Comparison of ENCODE assay signal across 20 cellular contexts in genomic region chr10:72588266-72588665, GRCh38.
"Had no signal": no experiment of that assay in that cellular context is flagged by ENCODE, and none has a peak within 500 bp of the region (broad histone marks: within the 10 kb centered on the region; RNA-seq: fewer than 3 reads in every experiment).

No MANE protein-coding gene starts in this region.

- H3K4me3 ChIP-seq: esophagus squamous epithelium, heart right ventricle, lower lobe of right lung, neural progenitor cell, upper lobe of left lung had no signal

- H3K9ac ChIP-seq: neural progenitor cell had no signal

- H3K9me3 ChIP-seq: esophagus squamous epithelium, lower lobe of right lung, upper lobe of left lung had no signal

- H3K4me1 ChIP-seq: esophagus squamous epithelium, heart right ventricle had no signal

- H2AFZ ChIP-seq: neural progenitor cell had no signal

- ATAC-seq: heart right ventricle; left lobe of liver; lower lobe of right lung; naive thymus-derived CD4-positive, alpha-beta T cell had no signal

- H3K36me3 ChIP-seq: esophagus squamous epithelium, heart right ventricle, lower lobe of right lung, neural progenitor cell, upper lobe of left lung had no signal

- H3K27me3 ChIP-seq: esophagus squamous epithelium, heart right ventricle, neural progenitor cell, upper lobe of left lung had no signal

- H3K4me3 Mint-ChIP-seq: naive thymus-derived CD4-positive, alpha-beta T cell; neural progenitor cell; T-helper 1 cell treated with Interleukin-12 subunit alpha and Interleukin-12 subunit beta and Interleukin-4 antibody, amounts not matched to agents 30 μg/mL and 1 μg/mL, for 36 hours had no signal

- H3K27ac ChIP-seq: esophagus squamous epithelium, heart right ventricle, lower lobe of right lung, neural progenitor cell, upper lobe of left lung had no signal

- FAIRE-seq: colon had no signal

- H3K4me2 ChIP-seq: neural progenitor cell had no signal

- DNase-seq: activated CD4-positive, alpha-beta T cell treated with anti-CD3 and anti-CD28 coated beads for 4 hours; activated CD4-positive, alpha-beta T cell treated with anti-CD3 and anti-CD28 coated beads, Interleukin-2, amount 50 U/mL, for 48 hours; activated CD4-positive, CD25-positive, alpha-beta regulatory T cell; activated CD8-positive, alpha-beta memory T cell treated with anti-CD3 and anti-CD28 coated beads, Interleukin-2, amount 50 U/mL, for 48 hours; activated naive CD4-positive, alpha-beta T cell treated with Interleukin-2 at 50 U/mL for 16 hours; activated T-cell treated with anti-CD3 and anti-CD28 coated beads, Interleukin-2, amount 50 U/mL, for 48 hours; anterior cingulate cortex; central memory CD4-positive, alpha-beta T cell; effector memory CD4-positive, alpha-beta T cell; esophagus squamous epithelium; heart right ventricle; lower lobe of right lung; naive thymus-derived CD4-positive, alpha-beta T cell; stimulated activated CD4-positive, alpha-beta T cell treated with anti-CD3 and anti-CD28 coated beads, Interleukin-4, amount 100 ng/mL, for 1 hour; stimulated activated naive CD4-positive, alpha-beta T cell treated with Interleukin-2 at 50 U/mL for 16 hours; upper lobe of left lung had no signal

- H3K9me3 Mint-ChIP-seq: T-helper 1 cell treated with Interleukin-12 subunit alpha and Interleukin-12 subunit beta and Interleukin-4 antibody, amounts not matched to agents 30 μg/mL and 1 μg/mL, for 36 hours had no signal

- H3K27me3 Mint-ChIP-seq: naive thymus-derived CD4-positive, alpha-beta T cell had no signal

- H3K27ac Mint-ChIP-seq: naive thymus-derived CD4-positive, alpha-beta T cell; neural progenitor cell; T-helper 1 cell treated with Interleukin-12 subunit alpha and Interleukin-12 subunit beta and Interleukin-4 antibody, amounts not matched to agents 30 μg/mL and 1 μg/mL, for 36 hours had no signal
